Comparison of ENCODE assay signal across 1 cellular context in genomic region chr4:110195561-110196205, GRCh38.
TF ChIP-seq lines count a peak whose summit lies in the region.

No MANE protein-coding gene starts in this region.

TF ChIP-seq in SK-N-SH, 30 proteins besides CTCF, POLR2A, EP300 and RAD21 (continued from another document):
- TF ChIP-seq REST (IDR thresholded peaks at IDR 0.05; ENCODE audit: low read depth, low read length) (no peak), MXI1 (IDR thresholded peaks at IDR 0.05; ENCODE audit: low read depth, low read length) (peak; percentile 4; the same call in 1 of the 2 replicates)
